In genomic region chr20:60057866-60058807, GRCh38 we compare ENCODE assay signal across 8 cellular contexts.
A peak's percentile ranks its signal among the peaks of the same experiment; 100 is the strongest.
DNase-seq lines count a peak whose midpoint lies in the region; ATAC-seq and TF ChIP-seq lines count a peak whose summit lies in the region.

No MANE protein-coding gene starts in this region.

- H3K4me3 ChIP-seq in H7 (ENCODE audit: insufficient read depth, low read depth, low read length) (no peak overlapping the region), heart right ventricle (peak overlapping the region in 2 of 10 donors; percentile 12 to 50), skeletal muscle satellite cell (ENCODE audit: low read length) (no peak overlapping the region)

- H3K27me3 Mint-ChIP-seq in Calu3 (ENCODE audit: unreplicated experiment) = peaks cover 76% of the 10 kb centered on the region

- DNase-seq in H7 (peak; percentile 63), NCI-H2171 treated with DMSO at 0.1 percent for 48 hours (lab: John Stamatoyannopoulos, UW) (peak; percentile 100), heart right ventricle (peak; percentile 28 to 57), GM13976 (ENCODE audit: low spot score) (no peak), omental fat pad (ENCODE audit: low spot score) (no peak), Calu3 (no peak)
- peak; percentile 54 to 58 for DNase-seq in activated T-cell treated with anti-CD3 and anti-CD28 coated beads, Interleukin-2, amount 50 U/mL, for 48 hours

- peaks cover 16% of the 10 kb centered on the region for H3K4me1 Mint-ChIP-seq in Calu3 (ENCODE audit: low read depth, unreplicated experiment)

- no peak overlapping the region for H3K4me3 Mint-ChIP-seq in Calu3 (ENCODE audit: low read depth, unreplicated experiment)

- 54 to 66% methylated on average over 20 of the region's 20 CpGs for WGBS in heart right ventricle, 2 donors

- H3K27ac Mint-ChIP-seq in Calu3 (ENCODE audit: unreplicated experiment) = no peak overlapping the region

- in situ Hi-C loops in GM13976 (cut with MboI; ENCODE audit: low sequenced_read_pairs, unreplicated experiment) = no loop called here

- H3K9me3 Mint-ChIP-seq in Calu3 (ENCODE audit: low read depth, unreplicated experiment) = no peaks in the 10 kb centered on the region

- H3K9me3 ChIP-seq in heart right ventricle = no peaks in the 10 kb centered on the region
- no peaks in the 10 kb centered on the region for H3K9me3 ChIP-seq in skeletal muscle satellite cell (replicated peaks; ENCODE audit: low read length)

- ATAC-seq in heart right ventricle = peak; percentile 31 to 52 (median 48)
- no peak for ATAC-seq in omental fat pad (ENCODE audit: low FRiP score)

- H3K27ac ChIP-seq in heart right ventricle = peak overlapping the region in 6 of 10 donors; percentile 5 to 90 (median 50)

- TF ChIP-seq CTCF in heart right ventricle (IDR thresholded peaks at IDR 0.05) = no peak
- TF ChIP-seq CTCF in GM13976 (IDR thresholded peaks at IDR 0.05; ENCODE audit: borderline replicate concordance, control extremely low read depth, extremely low read depth, insufficient read depth, missing control alignments) = no peak
- TF ChIP-seq CTCF in omental fat pad (IDR thresholded peaks at IDR 0.05) = no peak
- no peak for TF ChIP-seq CTCF in Calu3 (IDR thresholded peaks at IDR 0.05; ENCODE audit: unreplicated experiment)

- no peaks in the 10 kb centered on the region for H3K27me3 ChIP-seq in H7 (ENCODE audit: control insufficient read depth, insufficient read depth, low read length)
- peaks cover 0 to 7% (median 0%) of the 10 kb centered on the region in 7 donors for H3K27me3 ChIP-seq in heart right ventricle
- H3K27me3 ChIP-seq in skeletal muscle satellite cell (ENCODE audit: control insufficient read depth, insufficient read depth, low read length) = peaks cover 13% of the 10 kb centered on the region

- H3K9ac ChIP-seq in skeletal muscle satellite cell (ENCODE audit: low read depth, low read length) = peak overlapping the region; percentile 36

- intact Hi-C loops in heart right ventricle (cut with DNase I) (loop anchor here in 9 of 10 donors (5.0 to 10.0 kb wide), 10 partner anchors 73 to 1837 kb away; partner anchors contain the start of gene CDH26 (in 1 of the 9)), Calu3 (cut with micrococcal nuclease; ENCODE audit: unreplicated experiment) (loop anchor here (2.0 to 5.0 kb wide), 3 partner anchors 153 to 1839 kb away; no protein-coding TSS in a partner anchor)

- H3K4me1 ChIP-seq in heart right ventricle (peaks cover 3 to 77% (median 31%) of the 10 kb centered on the region in 9 donors), skeletal muscle satellite cell (ENCODE audit: control insufficient read depth, insufficient read depth, low read length) (peaks cover 25% of the 10 kb centered on the region)

- H3K36me3 ChIP-seq in H7 (replicated peaks; ENCODE audit: control insufficient read depth, insufficient read depth, low read length) (no peaks in the 10 kb centered on the region), heart right ventricle (no peaks in the 10 kb centered on the region), skeletal muscle satellite cell (ENCODE audit: insufficient read depth, low read length) (no peaks in the 10 kb centered on the region)

- CTCF ChIA-PET in Calu3 (lab: Charles Lee) = interaction anchor here (0.6 to 1.2 kb wide), 10 partner anchors 12 to 1838 kb away, joined by 3 to 10 read pairs (median 4); no protein-coding TSS in a partner anchor

- no TSS peak for BruUV-seq in Calu3 (replicated peaks; lab: Mats Ljungman, UMichigan)

- no peaks in the 10 kb centered on the region for H3K36me3 Mint-ChIP-seq in Calu3 (ENCODE audit: insufficient read depth, unreplicated experiment)

- no peak overlapping the region for H3K4me2 ChIP-seq in skeletal muscle satellite cell (ENCODE audit: low read length)

Comparison
In these comparisons a context has a peak if more than half of its experiments do, and no peak if none do; other contexts are left out.
1. DNase-seq: peak in H7 (single experiment), NCI-H2171 treated with DMSO at 0.1 percent for 48 hours (single experiment), activated T-cell treated with anti-CD3 and anti-CD28 coated beads, Interleukin-2, amount 50 U/mL, for 48 hours (2 of 2) and heart right ventricle (2 of 2); none in GM13976 (single experiment), omental fat pad (single experiment) and Calu3 (single experiment).